Comparison of ENCODE assay signal across 13 cellular contexts in genomic region chr11:22491826-22492225, GRCh38.
DNase-seq lines count a peak whose midpoint lies in the region; ATAC-seq and TF ChIP-seq lines count a peak whose summit lies in the region.
"Had no signal": no experiment of that assay in that cellular context is flagged by ENCODE, and none has a peak within 500 bp of the region (broad histone marks: within the 10 kb centered on the region; RNA-seq: fewer than 3 reads in every experiment).

No MANE protein-coding gene starts in this region.

- DNase-seq in GM04504 (ENCODE audit: low read depth) (peak; percentile 27), NCI-H69 (lab: John Stamatoyannopoulos, UW) (peak; percentile 98), fibroblast of mammary gland (ENCODE audit: low read depth) (peak; percentile 82), skeletal muscle cell (ENCODE audit: low read depth) (no peak), A172 (ENCODE audit: low spot score) (no peak), GOT3 (lab: John Stamatoyannopoulos, UW) (no peak)
- DNase-seq: activated naive CD4-positive, alpha-beta T cell treated with anti-CD3 and anti-CD28 coated beads, Interleukin-2, amount 10 ng/mL, durations not matched to agents 7 days and 5 days; kidney; MV-4-11; ovary; RPMI8226; upper lobe of right lung had no signal

- ATAC-seq in HG03139 (IDR thresholded peaks at IDR 0.05; ENCODE audit: unreplicated experiment) = no peak
- ATAC-seq: upper lobe of right lung had no signal

- H3K4me3 ChIP-seq in fibroblast of mammary gland (ENCODE audit: control insufficient read depth, low read depth, low read length) = no peak overlapping the region
- H3K4me3 ChIP-seq in skeletal muscle cell (ENCODE audit: low read depth, low read length) = peak overlapping the region; percentile 7
- H3K4me3 ChIP-seq: ovary, upper lobe of right lung had no signal

- no peak for TF ChIP-seq CTCF in fibroblast of mammary gland (conservative IDR thresholded peaks at IDR 0.05; ENCODE audit: control insufficient read depth, insufficient read depth, low read depth, low read length)

Comparison
In these comparisons a context has a peak if more than half of its experiments do, and no peak if none do; other contexts are left out.
1. DNase-seq: peak in GM04504 (single experiment), NCI-H69 (single experiment) and fibroblast of mammary gland (single experiment); none in skeletal muscle cell (single experiment), A172 (single experiment) and GOT3 (single experiment).